In the genomic region with DNA sequence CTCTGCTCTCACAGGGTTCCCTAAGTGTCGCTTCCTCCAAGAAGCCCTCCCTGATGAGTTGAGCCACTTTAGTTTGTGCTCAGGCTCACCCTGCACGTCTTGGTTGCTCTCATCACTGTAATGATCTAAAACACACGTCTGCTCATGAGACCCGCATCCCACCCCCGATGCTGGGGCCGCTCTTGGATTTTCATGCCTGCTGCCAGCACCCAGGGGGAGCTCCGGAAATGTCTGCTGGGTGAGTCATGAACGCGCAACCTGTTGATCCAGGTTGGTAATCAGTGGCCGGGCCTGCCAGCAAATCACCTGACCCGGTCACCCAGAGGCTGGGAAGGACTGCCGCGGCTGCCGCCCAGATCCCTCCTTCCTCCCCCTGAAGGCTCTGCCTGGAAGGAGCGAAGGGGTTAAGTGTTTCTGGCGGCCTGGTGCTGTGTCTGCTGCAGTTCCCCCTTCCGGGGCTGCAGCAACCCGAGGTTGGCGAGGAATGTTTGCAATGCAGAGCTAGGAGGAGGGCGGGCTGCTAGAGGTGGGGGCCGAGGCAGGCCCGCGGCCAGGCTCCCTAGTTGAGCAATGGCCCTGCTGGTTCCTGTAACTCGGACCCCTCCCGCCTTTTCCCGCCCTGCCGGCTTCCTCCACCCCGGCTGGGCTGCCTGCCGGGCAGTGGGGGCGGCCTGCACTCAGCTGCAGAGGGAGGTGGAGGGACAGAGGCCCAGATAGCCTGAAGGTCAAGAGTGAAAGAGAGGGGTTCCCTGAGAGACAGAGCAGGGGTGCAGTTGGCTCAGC, we compare ENCODE assay signal across 8 cellular contexts.
A peak's percentile ranks its signal among the peaks of the same experiment; 100 is the strongest.
DNase-seq lines count a peak whose midpoint lies in the region; ATAC-seq, FAIRE-seq and TF ChIP-seq lines count a peak whose summit lies in the region.

No MANE protein-coding gene starts in this region.

- POLR2A ChIA-PET in AG04449 (lab: Yijun Ruan, JAX), result interaction anchor here (0.6 to 4.0 kb wide), 15 partner anchors 8 to 293 kb away, joined by 3 to 39 read pairs (median 5); a partner anchor contains a TSS

- H3K4me3 Mint-ChIP-seq in H9 (peak overlapping the region; percentile 53 to 70), immature natural killer cell (no peak overlapping the region)
- H3K4me3 Mint-ChIP-seq in activated T-helper 2 cell treated with anti-CD3 and anti-CD28 coated beads, Interferon-gamma antibody, Interleukin-2, Interleukin-4, amounts not matched to agents 10 μg/mL and 5 μg/mL and 100 μg/mL, durations not matched to agents 14 hours and 24 hours and 36 hours (ENCODE audit: low read depth), result no peak overlapping the region

- no peaks in the 10 kb centered on the region for H4K20me1 ChIP-seq in H9 (ENCODE audit: control insufficient read depth, insufficient read depth, insufficient read length)

- CTCF ChIA-PET in AG04449 (lab: Yijun Ruan, JAX), result interaction anchor here (0.5 to 3.3 kb wide), 11 partner anchors 14 to 291 kb away, joined by 3 to 16 read pairs (median 4); no protein-coding TSS in a partner anchor

- no peak overlapping the region for H2AK5ac ChIP-seq in H9 (ENCODE audit: insufficient read length, low read length)

- DNase-seq in AG04449 (ENCODE audit: low read depth, low spot score), result peak; percentile 86
- DNase-seq in H9, result peak; percentile 99
- peak; percentile 99 for DNase-seq in RWPE2 (ENCODE audit: low spot score)
- DNase-seq in bronchial epithelial cell (ENCODE audit: low read depth), result peak; percentile 97
- DNase-seq in sciatic nerve (ENCODE audit: low spot score), result peak; percentile 94
- DNase-seq in immature natural killer cell, result no peak
- DNase-seq in activated T-helper 2 cell treated with anti-CD3 and anti-CD28 coated beads, Interferon-gamma antibody, Interleukin-2, Interleukin-4, amounts not matched to agents 10 μg/mL and 5 μg/mL and 100 μg/mL, durations not matched to agents 14 hours and 24 hours and 36 hours (ENCODE audit: low spot score), result no peak

- no peak overlapping the region for H2AFZ ChIP-seq in H9 (ENCODE audit: low read length)

- no peak overlapping the region for H2BK20ac ChIP-seq in H9 (ENCODE audit: low read depth, low read length, poor library complexity, severe bottlenecking)

- H3K4me3 ChIP-seq in AG04449 (ENCODE audit: low read depth, low read length), result peak overlapping the region; percentile 15
- H3K4me3 ChIP-seq in RWPE2 (ENCODE audit: severe bottlenecking), result peak overlapping the region; percentile 1
- H3K4me3 ChIP-seq in bronchial epithelial cell (ENCODE audit: low read depth, low read length), result peak overlapping the region; percentile 40
- H3K4me3 ChIP-seq in iPS-18a (ENCODE audit: low read length), result peak overlapping the region; percentile 48

- peak overlapping the region; percentile 32 for H4K91ac ChIP-seq in H9 (ENCODE audit: insufficient read length, low read depth, low read length)

- peak overlapping the region; percentile 90 for H3K27ac ChIP-seq in H9 (ENCODE audit: insufficient read length, low read depth, low read length)
- H3K27ac ChIP-seq in RWPE2 (ENCODE audit: poor library complexity, severe bottlenecking), result peak overlapping the region; percentile 100
- H3K27ac ChIP-seq in iPS-18a (ENCODE audit: low read length), result peak overlapping the region; percentile 91

- peaks cover 8% of the 10 kb centered on the region; the same call in 1 of the 2 replicates for H3K4me1 ChIP-seq in H9 (ENCODE audit: insufficient read depth, low read length)
- H3K4me1 ChIP-seq in RWPE2 (ENCODE audit: insufficient read depth, poor library complexity, severe bottlenecking), result peaks cover 31% of the 10 kb centered on the region
- H3K4me1 ChIP-seq in iPS-18a (ENCODE audit: control insufficient read depth, low read depth, low read length), result peaks cover 32% of the 10 kb centered on the region

- peak overlapping the region; percentile 9 for H3K56ac ChIP-seq in H9 (ENCODE audit: insufficient read length, low read depth, low read length)

- H3K27ac Mint-ChIP-seq in H9 (peak overlapping the region; percentile 98 to 99 (median 99)), immature natural killer cell (no peak overlapping the region)
- H3K27ac Mint-ChIP-seq in activated T-helper 2 cell treated with anti-CD3 and anti-CD28 coated beads, Interferon-gamma antibody, Interleukin-2, Interleukin-4, amounts not matched to agents 10 μg/mL and 5 μg/mL and 100 μg/mL, durations not matched to agents 14 hours and 24 hours and 36 hours, result no peak overlapping the region

- no peaks in the 10 kb centered on the region; the same call in 1 of the 2 replicates for H3K27me3 Mint-ChIP-seq in H9 (ENCODE audit: low read depth)
- peaks cover 3 to 10% (median 9%) of the 10 kb centered on the region in 3 donors for H3K27me3 Mint-ChIP-seq in immature natural killer cell (ENCODE audit: low read depth in 3 of 3)
- peaks cover 6% of the 10 kb centered on the region for H3K27me3 Mint-ChIP-seq in activated T-helper 2 cell treated with anti-CD3 and anti-CD28 coated beads, Interferon-gamma antibody, Interleukin-2, Interleukin-4, amounts not matched to agents 10 μg/mL and 5 μg/mL and 100 μg/mL, durations not matched to agents 14 hours and 24 hours and 36 hours (ENCODE audit: low read depth)

- no peaks in the 10 kb centered on the region for H3K9me3 ChIP-seq in H9 (ENCODE audit: control insufficient read depth, low read depth, low read length)
- H3K9me3 ChIP-seq in RWPE2 (ENCODE audit: severe bottlenecking), result no peaks in the 10 kb centered on the region
- H3K9me3 ChIP-seq in iPS-18a (ENCODE audit: control insufficient read depth, low read depth, low read length), result no peaks in the 10 kb centered on the region

- no peak overlapping the region for H3T11ph ChIP-seq in H9 (ENCODE audit: low read length)

- peak overlapping the region; percentile 91 for H3K18ac ChIP-seq in H9 (ENCODE audit: insufficient read length, low read depth, low read length)

- intact Hi-C loops in sciatic nerve (cut with DNase I), result loop anchor here (10.0 kb wide), 1 partner anchor 159 kb away; a partner anchor contains a TSS
- intact Hi-C loops in activated T-helper 2 cell treated with anti-CD3 and anti-CD28 coated beads, Interferon-gamma antibody, Interleukin-2, Interleukin-4, amounts not matched to agents 10 μg/mL and 5 μg/mL and 100 μg/mL, durations not matched to agents 14 hours and 24 hours and 36 hours (cut with micrococcal nuclease), result no loop called here

- H3K79me2 ChIP-seq in H9 (ENCODE audit: insufficient read depth, low read length), result no peaks in the 10 kb centered on the region

- H3K9ac ChIP-seq in H9 (ENCODE audit: extremely low read depth, insufficient read length, low read length) (peak overlapping the region; percentile 11), iPS-18a (ENCODE audit: low read length) (peak overlapping the region; percentile 66)

- H2BK12ac ChIP-seq in H9 (ENCODE audit: insufficient read length, low read depth, low read length), result no peak overlapping the region

- H3K79me1 ChIP-seq in H9 (ENCODE audit: insufficient read depth, low read depth, low read length, poor library complexity, severe bottlenecking), result no peaks in the 10 kb centered on the region

- no peak for FAIRE-seq in bronchial epithelial cell (lab: Jason Lieb, UNC)

- H4K8ac ChIP-seq in H9 (replicated peaks; ENCODE audit: insufficient read length, low read depth, low read length), result no peak overlapping the region

- H3K36me3 ChIP-seq in RWPE2 (ENCODE audit: low read depth) (peaks cover 16% of the 10 kb centered on the region), bronchial epithelial cell (ENCODE audit: control insufficient read depth, insufficient read depth, low read length) (peaks cover 4% of the 10 kb centered on the region), iPS-18a (ENCODE audit: control insufficient read depth, low read depth, low read length) (no peaks in the 10 kb centered on the region)

- peak overlapping the region; percentile 36 for H3K4me2 ChIP-seq in H9 (ENCODE audit: insufficient read depth, insufficient read length, low read length)

- TF ChIP-seq CTCF in AG04449 (IDR thresholded peaks at IDR 0.05; ENCODE audit: insufficient read depth, low read length, missing control alignments) (no peak), H9 (conservative IDR thresholded peaks at IDR 0.05) (no peak; the same call in 2 of the 3 replicates), RWPE2 (IDR thresholded peaks at IDR 0.05; ENCODE audit: poor library complexity, severe bottlenecking) (no peak), bronchial epithelial cell (IDR thresholded peaks at IDR 0.05; ENCODE audit: insufficient read depth, low read length, severe bottlenecking) (peak; percentile 3)

- peaks cover 3% of the 10 kb centered on the region for H3K23me2 ChIP-seq in H9 (ENCODE audit: insufficient read length, low read depth, low read length, poor library complexity, severe bottlenecking)

- no peaks in the 10 kb centered on the region for H3K27me3 ChIP-seq in H9 (ENCODE audit: insufficient read depth, low read length)
- H3K27me3 ChIP-seq in RWPE2 (ENCODE audit: insufficient read depth, poor library complexity, severe bottlenecking), result no peaks in the 10 kb centered on the region
- no peaks in the 10 kb centered on the region for H3K27me3 ChIP-seq in bronchial epithelial cell (ENCODE audit: control insufficient read depth, insufficient read depth, low read length)
- H3K27me3 ChIP-seq in iPS-18a (ENCODE audit: control insufficient read depth, insufficient read depth, low read length), result no peaks in the 10 kb centered on the region

- H2BK15ac ChIP-seq in H9 (ENCODE audit: low read depth, low read length), result no peak overlapping the region

- no CpG with 5 or more reads among the region's 30 CpGs for WGBS in H9 (ENCODE audit: extremely low coverage, insufficient read length, low lambda C conversion rate)

- H2BK5ac ChIP-seq in H9 (ENCODE audit: insufficient read length, low read length), result peak overlapping the region; percentile 5

- ATAC-seq in RWPE2 (ENCODE audit: low read depth), result peak; percentile 83
- ATAC-seq in sciatic nerve, result peak; percentile 91

- H3K23ac ChIP-seq in H9 (ENCODE audit: insufficient read length, low read depth, low read length), result no peak overlapping the region

- H3K4me1 Mint-ChIP-seq in H9 (peaks cover 34 to 35% of the 10 kb centered on the region in 2 experiments), immature natural killer cell (peaks cover 12 to 15% of the 10 kb centered on the region in 2 donors)
- peaks cover 12% of the 10 kb centered on the region for H3K4me1 Mint-ChIP-seq in activated T-helper 2 cell treated with anti-CD3 and anti-CD28 coated beads, Interferon-gamma antibody, Interleukin-2, Interleukin-4, amounts not matched to agents 10 μg/mL and 5 μg/mL and 100 μg/mL, durations not matched to agents 14 hours and 24 hours and 36 hours (ENCODE audit: low read depth)

- peaks cover 0 to 8% (median 7%) of the 10 kb centered on the region in 3 experiments; a peak in 4 of 7 replicates for H3K36me3 Mint-ChIP-seq in H9 (ENCODE audit: insufficient read depth in 1 of 3, low read depth in 3 of 3)
- peaks cover 0 to 5% (median 0%) of the 10 kb centered on the region in 3 donors for H3K36me3 Mint-ChIP-seq in immature natural killer cell
- no peaks in the 10 kb centered on the region for H3K36me3 Mint-ChIP-seq in activated T-helper 2 cell treated with anti-CD3 and anti-CD28 coated beads, Interferon-gamma antibody, Interleukin-2, Interleukin-4, amounts not matched to agents 10 μg/mL and 5 μg/mL and 100 μg/mL, durations not matched to agents 14 hours and 24 hours and 36 hours (ENCODE audit: low read depth)

- no peak overlapping the region; the same call in 1 of the 2 replicates for H3K4ac ChIP-seq in H9 (ENCODE audit: low read depth, low read length)

- H2BK120ac ChIP-seq in H9 (ENCODE audit: low read depth, low read length, poor library complexity, severe bottlenecking), result no peak overlapping the region

- H3K9me3 Mint-ChIP-seq in H9 (peaks cover 5 to 7% of the 10 kb centered on the region in 2 experiments; a peak in 3 of 5 replicates), immature natural killer cell (peaks cover 0 to 9% (median 2%) of the 10 kb centered on the region in 6 donors)
- H3K9me3 Mint-ChIP-seq in activated T-helper 2 cell treated with anti-CD3 and anti-CD28 coated beads, Interferon-gamma antibody, Interleukin-2, Interleukin-4, amounts not matched to agents 10 μg/mL and 5 μg/mL and 100 μg/mL, durations not matched to agents 14 hours and 24 hours and 36 hours, result peaks cover 8% of the 10 kb centered on the region

- H4K5ac ChIP-seq in H9 (ENCODE audit: insufficient read length, low read depth, low read length), result no peak overlapping the region

- H3K14ac ChIP-seq in H9 (ENCODE audit: insufficient read depth, low read length), result peak overlapping the region; percentile 75; the same call in 1 of the 2 replicates

Comparison
In these comparisons a context has a peak if more than half of its experiments do, and no peak if none do; other contexts are left out.
1. DNase-seq: peak in AG04449 (single experiment), H9 (single experiment), RWPE2 (single experiment), bronchial epithelial cell (single experiment) and sciatic nerve (single experiment); none in immature natural killer cell (0 of 3) and activated T-helper 2 cell treated with anti-CD3 and anti-CD28 coated beads, Interferon-gamma antibody, Interleukin-2, Interleukin-4, amounts not matched to agents 10 μg/mL and 5 μg/mL and 100 μg/mL, durations not matched to agents 14 hours and 24 hours and 36 hours (single experiment).
2. H3K27ac Mint-ChIP-seq: peak in H9 (3 of 3); none in immature natural killer cell (0 of 6) and activated T-helper 2 cell treated with anti-CD3 and anti-CD28 coated beads, Interferon-gamma antibody, Interleukin-2, Interleukin-4, amounts not matched to agents 10 μg/mL and 5 μg/mL and 100 μg/mL, durations not matched to agents 14 hours and 24 hours and 36 hours (single experiment).
3. H3K4me3 Mint-ChIP-seq: peak in H9 (2 of 2); none in immature natural killer cell (0 of 5) and activated T-helper 2 cell treated with anti-CD3 and anti-CD28 coated beads, Interferon-gamma antibody, Interleukin-2, Interleukin-4, amounts not matched to agents 10 μg/mL and 5 μg/mL and 100 μg/mL, durations not matched to agents 14 hours and 24 hours and 36 hours (single experiment).
4. Peak in every context shown above with its lines, with median percentiles within 50 percentile points of each other: H3K4me3 ChIP-seq and H3K27ac ChIP-seq.